13 cellular contexts compared by ENCODE assay signal in the genomic region with DNA sequence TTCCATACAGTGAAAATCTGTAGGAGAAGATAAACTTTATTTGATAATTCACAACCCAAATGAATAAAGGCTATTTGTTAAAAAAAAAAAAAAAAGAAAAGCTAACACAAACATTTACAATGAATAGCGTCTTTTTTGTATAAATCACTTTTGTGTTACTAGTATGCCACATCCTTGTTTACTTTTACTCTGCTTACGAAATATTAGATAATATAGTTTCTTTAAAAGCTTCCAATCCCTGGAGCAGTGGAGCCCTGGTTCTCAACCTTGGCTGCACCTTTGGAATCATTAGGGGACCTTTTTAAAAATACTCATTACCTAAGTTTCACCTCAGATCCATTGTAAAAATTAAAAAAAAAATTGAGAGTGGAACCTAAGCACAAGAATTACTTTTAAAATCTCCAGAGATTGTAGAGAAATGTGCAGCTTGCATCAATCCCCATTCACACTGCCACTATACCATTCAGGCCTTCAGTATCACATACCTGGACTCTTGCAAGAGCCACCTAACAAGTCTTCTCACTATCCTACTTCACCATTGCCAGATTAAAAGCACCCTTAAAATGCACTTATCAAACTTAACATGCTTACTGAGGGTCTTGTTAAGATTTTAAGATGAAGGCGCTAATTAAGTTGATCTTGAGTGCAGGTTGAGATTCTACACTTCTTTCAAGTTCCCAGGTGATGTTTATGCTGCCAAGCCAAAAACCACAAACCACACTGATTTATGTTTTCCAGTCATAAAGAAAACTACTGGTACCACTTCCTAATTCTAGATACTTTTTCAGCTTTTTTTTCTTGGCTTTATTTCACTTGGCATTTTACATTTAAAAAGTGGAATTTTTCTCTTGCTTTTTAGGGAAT. TPM values are rescaled to one million over a fixed set of nuclear protein-coding genes. Genes with fewer than 3 reads are reported as not detected.
DNase-seq lines count a peak whose midpoint lies in the region; ATAC-seq lines count a peak whose summit lies in the region.
"Had no signal": no experiment of that assay in that cellular context is flagged by ENCODE, and none has a peak within 500 bp of the region (broad histone marks: within the 10 kb centered on the region; RNA-seq: fewer than 3 reads in every experiment).

No MANE protein-coding gene starts in this region.

- peaks cover 2% of the 10 kb centered on the region for H3K9me3 Mint-ChIP-seq in activated naive CD8-positive, alpha-beta T cell treated with anti-CD3 and anti-CD28 coated beads, Interleukin-2, amount 10 ng/mL, durations not matched to agents 7 days and 5 days
- no peaks in the 10 kb centered on the region for H3K9me3 Mint-ChIP-seq in activated naive CD8-positive, alpha-beta T cell treated with anti-CD3 and anti-CD28 coated beads for 36 hours

- no peaks in the 10 kb centered on the region for H3K36me3 Mint-ChIP-seq in activated naive CD8-positive, alpha-beta T cell treated with anti-CD3 and anti-CD28 coated beads, Interleukin-2, amount 10 ng/mL, durations not matched to agents 7 days and 5 days
- H3K36me3 Mint-ChIP-seq in activated naive CD8-positive, alpha-beta T cell treated with anti-CD3 and anti-CD28 coated beads for 36 hours = no peaks in the 10 kb centered on the region

- no peak overlapping the region for H3K4me3 ChIP-seq in Jurkat, Clone E6-1 (ENCODE audit: low read length)
- H3K4me3 ChIP-seq: colonic mucosa, right atrium auricular region had no signal

- no peak for DNase-seq in activated naive CD8-positive, alpha-beta T cell treated with anti-CD3 and anti-CD28 coated beads, Interleukin-2, amount 10 ng/mL, durations not matched to agents 7 days and 5 days
- no peak for DNase-seq in activated naive CD8-positive, alpha-beta T cell treated with anti-CD3 and anti-CD28 coated beads for 36 hours
- DNase-seq in Jurkat, Clone E6-1 (ENCODE audit: low read depth, low spot score) = peak; percentile 69
- DNase-seq in renal cortical epithelial cell (ENCODE audit: low read depth) (peak; percentile 7), T1000 (lab: John Stamatoyannopoulos, UW) (no peak), NCI-H1436 (lab: John Stamatoyannopoulos, UW) (no peak)
- DNase-seq in activated T-cell treated with anti-CD3 and anti-CD28 coated beads, Interleukin-2, amount 50 U/mL, for 48 hours = no peak
- DNase-seq: ACHN; activated CD4-positive, alpha-beta T cell treated with anti-CD3 and anti-CD28 coated beads, Interleukin-2, amount 50 U/mL, for 4 hours; colonic mucosa; NCI-H446 treated with DMSO at 0.1 percent for 48 hours had no signal

- no peak overlapping the region for H3K4me3 Mint-ChIP-seq in activated naive CD8-positive, alpha-beta T cell treated with anti-CD3 and anti-CD28 coated beads, Interleukin-2, amount 10 ng/mL, durations not matched to agents 7 days and 5 days
- no peak overlapping the region for H3K4me3 Mint-ChIP-seq in activated naive CD8-positive, alpha-beta T cell treated with anti-CD3 and anti-CD28 coated beads for 36 hours

- H3K4me1 Mint-ChIP-seq in activated naive CD8-positive, alpha-beta T cell treated with anti-CD3 and anti-CD28 coated beads, Interleukin-2, amount 10 ng/mL, durations not matched to agents 7 days and 5 days = peaks cover 6% of the 10 kb centered on the region
- peaks cover 18% of the 10 kb centered on the region for H3K4me1 Mint-ChIP-seq in activated naive CD8-positive, alpha-beta T cell treated with anti-CD3 and anti-CD28 coated beads for 36 hours

- no peak overlapping the region for H3K27ac Mint-ChIP-seq in activated naive CD8-positive, alpha-beta T cell treated with anti-CD3 and anti-CD28 coated beads, Interleukin-2, amount 10 ng/mL, durations not matched to agents 7 days and 5 days
- H3K27ac Mint-ChIP-seq in activated naive CD8-positive, alpha-beta T cell treated with anti-CD3 and anti-CD28 coated beads for 36 hours = no peak overlapping the region

- peaks cover 1% of the 10 kb centered on the region for H3K27me3 Mint-ChIP-seq in activated naive CD8-positive, alpha-beta T cell treated with anti-CD3 and anti-CD28 coated beads, Interleukin-2, amount 10 ng/mL, durations not matched to agents 7 days and 5 days
- no peaks in the 10 kb centered on the region for H3K27me3 Mint-ChIP-seq in activated naive CD8-positive, alpha-beta T cell treated with anti-CD3 and anti-CD28 coated beads for 36 hours

- POLR2A ChIA-PET in activated naive CD8-positive, alpha-beta T cell treated with anti-CD3 and anti-CD28 coated beads, Interleukin-2, amount 10 ng/mL, durations not matched to agents 7 days and 5 days (lab: Charles Lee) = no interaction called here

- peak; percentile 42 for ATAC-seq in activated naive CD8-positive, alpha-beta T cell treated with anti-CD3 and anti-CD28 coated beads, Interleukin-2, amount 10 ng/mL, durations not matched to agents 7 days and 5 days (ENCODE audit: low read depth)
- ATAC-seq in HG02678 (IDR thresholded peaks at IDR 0.05; ENCODE audit: unreplicated experiment) = peak; percentile 93

RNA-seq across cellular contexts. Expression of gene ZC3H15, which starts 59.7 kb away (rescaled TPM):
- 10 to 100 TPM; 58.7 to 64.7 TPM for total RNA-seq in activated naive CD8-positive, alpha-beta T cell treated with anti-CD3 and anti-CD28 coated beads, Interleukin-2, amount 10 ng/mL, durations not matched to agents 7 days and 5 days
- total RNA-seq in activated naive CD8-positive, alpha-beta T cell treated with anti-CD3 and anti-CD28 coated beads for 36 hours = 100 to 1,000 TPM; 116 to 123 TPM
- 91.5 TPM for polyA plus RNA-seq in Jurkat, Clone E6-1 (2012; ENCODE audit: insufficient read depth, insufficient read length)
- total RNA-seq in renal cortical epithelial cell = 85.1 and 115 TPM in 2 replicates

Comparison
In these comparisons a context has a peak if more than half of its experiments do, and no peak if none do; other contexts are left out.
1. DNase-seq: peak in Jurkat, Clone E6-1 (single experiment) and renal cortical epithelial cell (single experiment); none in activated naive CD8-positive, alpha-beta T cell treated with anti-CD3 and anti-CD28 coated beads, Interleukin-2, amount 10 ng/mL, durations not matched to agents 7 days and 5 days (single experiment), activated naive CD8-positive, alpha-beta T cell treated with anti-CD3 and anti-CD28 coated beads for 36 hours (single experiment), T1000 (single experiment), NCI-H1436 (single experiment) and activated T-cell treated with anti-CD3 and anti-CD28 coated beads, Interleukin-2, amount 50 U/mL, for 48 hours (0 of 2).